In genomic region chr2:70328921-70329561, GRCh38 we compare ENCODE assay signal across 11 cellular contexts. TPM values are rescaled to one million over a fixed set of nuclear protein-coding genes. Genes with fewer than 3 reads are reported as not detected.
DNase-seq lines count a peak whose midpoint lies in the region; ATAC-seq, FAIRE-seq and TF ChIP-seq lines count a peak whose summit lies in the region.
"Had no signal": no experiment of that assay in that cellular context is flagged by ENCODE, and none has a peak within 500 bp of the region (broad histone marks: within the 10 kb centered on the region; RNA-seq: fewer than 3 reads in every experiment).

No MANE protein-coding gene starts in this region.

- no peak overlapping the region for H4K5ac ChIP-seq in H9 (ENCODE audit: insufficient read length, low read depth, low read length)

- TF ChIP-seq POLR2A in esophagus squamous epithelium (IDR thresholded peaks at IDR 0.05): no peak

- H3K56ac ChIP-seq in H9 (ENCODE audit: insufficient read length, low read depth, low read length): no peak overlapping the region

- H4K8ac ChIP-seq in H9 (replicated peaks; ENCODE audit: insufficient read length, low read depth, low read length): no peak overlapping the region

- H3K9ac ChIP-seq in H9 (ENCODE audit: extremely low read depth, insufficient read length, low read length): no peak overlapping the region

- no peak overlapping the region for H2BK15ac ChIP-seq in H9 (ENCODE audit: low read depth, low read length)

- H2AK5ac ChIP-seq in H9 (ENCODE audit: insufficient read length, low read length): no peak overlapping the region

- no peak overlapping the region for H3K18ac ChIP-seq in H9 (ENCODE audit: insufficient read length, low read depth, low read length)

- H4K20me1 ChIP-seq in H9 (ENCODE audit: control insufficient read depth, insufficient read depth, insufficient read length): no peaks in the 10 kb centered on the region

- no peak overlapping the region for H2BK5ac ChIP-seq in H9 (ENCODE audit: insufficient read length, low read length)

- no peaks in the 10 kb centered on the region for H3K79me2 ChIP-seq in H9 (ENCODE audit: insufficient read depth, low read length)

- no peak overlapping the region for H4K91ac ChIP-seq in H9 (ENCODE audit: insufficient read length, low read depth, low read length)

- no peaks in the 10 kb centered on the region for H3K23me2 ChIP-seq in H9 (ENCODE audit: insufficient read length, low read depth, low read length, poor library complexity, severe bottlenecking)

- whole genome bisulfite sequencing in H9 (ENCODE audit: extremely low coverage, insufficient read length, low lambda C conversion rate): no CpG with 5 or more reads among the region's 6 CpGs
- WGBS in esophagus squamous epithelium, 2 donors: 24 to 55% methylated on average over 5 to 6 of the region's 6 CpGs

- H3K4me1 ChIP-seq in H9 (ENCODE audit: insufficient read depth, low read length): no peaks in the 10 kb centered on the region; the same call in 1 of the 2 replicates
- peaks cover 3 to 21% (median 5%) of the 10 kb centered on the region in 3 donors for H3K4me1 ChIP-seq in esophagus squamous epithelium

- intact Hi-C loops in esophagus squamous epithelium (cut with DNase I): no loop called here

- H3K23ac ChIP-seq in H9 (ENCODE audit: insufficient read length, low read depth, low read length): no peak overlapping the region

- no peak overlapping the region for H3K14ac ChIP-seq in H9 (ENCODE audit: insufficient read depth, low read length)

- peaks cover 10 to 12% of the 10 kb centered on the region in 2 experiments for H3K4me1 Mint-ChIP-seq in H9
- H3K4me1 Mint-ChIP-seq: activated CD4-positive, alpha-beta T cell treated with anti-CD3 and anti-CD28 coated beads, Interleukin-2, amount 10 ng/mL, durations not matched to agents 24 days and 14 days; natural killer cell had no signal

- peaks cover 1% of the 10 kb centered on the region for H3K27me3 Mint-ChIP-seq in H9 (ENCODE audit: low read depth)

- H3K36me3 ChIP-seq in esophagus squamous epithelium: no peaks in the 10 kb centered on the region

- H3K27ac ChIP-seq in H9 (ENCODE audit: insufficient read length, low read depth, low read length): no peak overlapping the region
- peak overlapping the region; percentile 63 to 89 (median 78) for H3K27ac ChIP-seq in esophagus squamous epithelium

- peak; percentile 59 for DNase-seq in H9
- peak; percentile 38 for DNase-seq in NCI-H345 (lab: John Stamatoyannopoulos, UW)
- DNase-seq in esophagus squamous epithelium (lab: John Stamatoyannopoulos, UW): no peak
- DNase-seq in renal cortical epithelial cell (ENCODE audit: low read depth): peak; percentile 83
- no peak for DNase-seq in GM19239 (ENCODE audit: insufficient read length, low spot score)
- DNase-seq: activated CD4-positive, alpha-beta T cell treated with anti-CD3 and anti-CD28 coated beads, Interleukin-2, amount 10 ng/mL, durations not matched to agents 24 days and 14 days; natural killer cell; NK-92 treated with Interleukin-12 subunit alpha and Interleukin-12 subunit beta, amount 100 ng/mL, for 24 hours had no signal

- no peak for FAIRE-seq in GM19239 (lab: Jason Lieb, UNC)

- H3K4me2 ChIP-seq in H9 (ENCODE audit: insufficient read depth, insufficient read length, low read length): no peak overlapping the region

- no peaks in the 10 kb centered on the region for H3K9me3 Mint-ChIP-seq in H9
- H3K9me3 Mint-ChIP-seq: activated CD4-positive, alpha-beta T cell treated with anti-CD3 and anti-CD28 coated beads, Interleukin-2, amount 10 ng/mL, durations not matched to agents 24 days and 14 days; natural killer cell had no signal

- no peak overlapping the region for H3K4ac ChIP-seq in H9 (ENCODE audit: low read depth, low read length)

- ATAC-seq in GM18907 (IDR thresholded peaks at IDR 0.05; ENCODE audit: unreplicated experiment) (no peak), GM19023 (IDR thresholded peaks at IDR 0.05; ENCODE audit: unreplicated experiment) (no peak), GM18858 (IDR thresholded peaks at IDR 0.05; ENCODE audit: unreplicated experiment) (no peak)
- ATAC-seq: natural killer cell had no signal

- no peak overlapping the region; a peak in 1 of 5 replicates for H3K4me3 Mint-ChIP-seq in H9
- H3K4me3 Mint-ChIP-seq: activated CD4-positive, alpha-beta T cell treated with anti-CD3 and anti-CD28 coated beads, Interleukin-2, amount 10 ng/mL, durations not matched to agents 24 days and 14 days; natural killer cell had no signal

- H2BK12ac ChIP-seq in H9 (ENCODE audit: insufficient read length, low read depth, low read length): no peak overlapping the region

- TF ChIP-seq CTCF in H9 (conservative IDR thresholded peaks at IDR 0.05): no peak
- no peak for TF ChIP-seq CTCF in esophagus squamous epithelium (IDR thresholded peaks at IDR 0.05)

- H3T11ph ChIP-seq in H9 (ENCODE audit: low read length): no peak overlapping the region

- H2BK20ac ChIP-seq in H9 (ENCODE audit: low read depth, low read length, poor library complexity, severe bottlenecking): no peak overlapping the region

- no peaks in the 10 kb centered on the region for H3K27me3 ChIP-seq in H9 (ENCODE audit: insufficient read depth, low read length)
- H3K27me3 ChIP-seq in esophagus squamous epithelium: no peaks in the 10 kb centered on the region

- no peak overlapping the region for H2AFZ ChIP-seq in H9 (ENCODE audit: low read length)

- no peak overlapping the region for H2BK120ac ChIP-seq in H9 (ENCODE audit: low read depth, low read length, poor library complexity, severe bottlenecking)

- no peak overlapping the region for H3K4me3 ChIP-seq in esophagus squamous epithelium

- H3K9me3 ChIP-seq in H9 (ENCODE audit: control insufficient read depth, low read depth, low read length): no peaks in the 10 kb centered on the region
- H3K9me3 ChIP-seq in esophagus squamous epithelium: no peaks in the 10 kb centered on the region

- peak overlapping the region in 2 of 3 experiments; percentile 30 to 48; a peak in 4 of 7 replicates for H3K27ac Mint-ChIP-seq in H9
- H3K27ac Mint-ChIP-seq: activated CD4-positive, alpha-beta T cell treated with anti-CD3 and anti-CD28 coated beads, Interleukin-2, amount 10 ng/mL, durations not matched to agents 24 days and 14 days; natural killer cell had no signal

- H3K36me3 Mint-ChIP-seq in H9 (ENCODE audit: insufficient read depth in 1 of 3, low read depth in 3 of 3): no peaks in the 10 kb centered on the region
- H3K36me3 Mint-ChIP-seq: natural killer cell had no signal

- no peaks in the 10 kb centered on the region for H3K79me1 ChIP-seq in H9 (ENCODE audit: insufficient read depth, low read depth, low read length, poor library complexity, severe bottlenecking)

RNA-seq across cellular contexts. Expression of gene FAM136A, which starts 27.2 kb away (rescaled TPM):
- total RNA-seq in H9 (2021): 118 and 119 TPM in 2 replicates
- total RNA-seq in esophagus squamous epithelium: 10 to 100 TPM; 26.9 to 51.1 (median 39.9) TPM
- total RNA-seq in renal cortical epithelial cell: 48.4 and 49.3 TPM in 2 replicates

RNA-seq across cellular contexts. Expression of gene SNRPG, which starts 35.5 kb away (rescaled TPM):
- total RNA-seq in H9 (2021) (408 and 422 TPM in 2 replicates), esophagus squamous epithelium (100 to 1,000 TPM; 101 to 226 (median 152) TPM), renal cortical epithelial cell (100 and 375 TPM in 2 replicates)

Comparison
In these comparisons a context has a peak if more than half of its experiments do, and no peak if none do; other contexts are left out.
1. DNase-seq: peak in H9 (single experiment), NCI-H345 (single experiment) and renal cortical epithelial cell (single experiment); none in esophagus squamous epithelium (single experiment) and GM19239 (single experiment).